27 cellular contexts compared by ENCODE assay signal in genomic region chr14:36843410-36843809, GRCh38.
"Had no signal": no experiment of that assay in that cellular context is flagged by ENCODE, and none has a peak within 500 bp of the region (broad histone marks: within the 10 kb centered on the region; RNA-seq: fewer than 3 reads in every experiment).

No MANE protein-coding gene starts in this region.

- FAIRE-seq: colon, endometrium, endothelial cell of umbilical vein, frontal cortex had no signal

- H3K4me3 ChIP-seq: colonic mucosa, coronary artery, dorsolateral prefrontal cortex, esophagus muscularis mucosa, esophagus squamous epithelium, gastrocnemius medialis, gastroesophageal sphincter, heart left ventricle, heart right ventricle had no signal

- DNase-seq: colonic mucosa; cortex of kidney; dermis blood vessel endothelial cell; dorsolateral prefrontal cortex; effector CD4-positive, alpha-beta T cell; effector CD8-positive, alpha-beta T cell; effector memory CD4-positive, alpha-beta T cell; effector memory CD8-positive, alpha-beta T cell; endodermal cell; erythroblast; esophagus squamous epithelium; foreskin fibroblast; foreskin keratinocyte; foreskin melanocyte; gastrocnemius medialis; glutamatergic neuron; head of caudate nucleus; heart left ventricle; heart right ventricle had no signal

- ATAC-seq: effector memory CD8-positive, alpha-beta T cell; foreskin keratinocyte; gastrocnemius medialis; gastroesophageal sphincter; heart left ventricle; heart right ventricle had no signal

- H3K9me3 ChIP-seq: colonic mucosa, esophagus muscularis mucosa, esophagus squamous epithelium, gastrocnemius medialis, gastroesophageal sphincter, heart left ventricle, heart right ventricle had no signal

- H3K27me3 ChIP-seq: colonic mucosa, esophagus muscularis mucosa, esophagus squamous epithelium, gastrocnemius medialis, gastroesophageal sphincter had no signal

- H3K36me3 ChIP-seq: colonic mucosa, esophagus muscularis mucosa, esophagus squamous epithelium, gastrocnemius medialis, gastroesophageal sphincter, heart left ventricle, heart right ventricle had no signal

- H3K27ac ChIP-seq: colonic mucosa, coronary artery, dorsolateral prefrontal cortex, epithelial cell of prostate, esophagus muscularis mucosa, esophagus squamous epithelium, foreskin keratinocyte, gastrocnemius medialis, gastroesophageal sphincter, heart left ventricle, heart right ventricle had no signal

- H3K4me1 ChIP-seq: colonic mucosa, esophagus muscularis mucosa, foreskin keratinocyte, gastrocnemius medialis, gastroesophageal sphincter, heart left ventricle, heart right ventricle had no signal
